34 cellular contexts compared by ENCODE assay signal in the genomic region with DNA sequence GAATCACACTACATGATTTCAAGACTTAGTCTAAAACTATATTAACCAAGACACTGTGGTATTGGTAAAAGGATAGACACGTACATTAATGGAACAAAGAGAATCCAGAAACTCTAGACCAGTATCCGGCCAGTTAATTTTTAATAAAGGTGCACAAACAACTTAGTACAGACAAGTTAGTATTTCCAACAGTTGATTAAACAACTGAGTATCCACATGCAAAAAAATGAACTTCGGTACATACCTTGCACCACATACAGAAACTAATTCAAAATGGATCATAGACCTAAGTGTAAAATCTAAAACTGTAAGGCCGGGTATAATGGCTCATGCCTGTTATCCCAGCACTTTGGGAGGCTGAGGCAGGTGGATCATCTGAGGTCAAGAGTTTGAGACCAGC.
"Had no signal": no experiment of that assay in that cellular context is flagged by ENCODE, and none has a peak within 500 bp of the region (broad histone marks: within the 10 kb centered on the region; RNA-seq: fewer than 3 reads in every experiment).

No MANE protein-coding gene starts in this region.

- H3K27ac ChIP-seq: KMS-11 had no signal

- H3K27me3 ChIP-seq: MG63 had no signal

- H3K4me2 ChIP-seq: KMS-11 had no signal

- H3K9ac ChIP-seq: KMS-11 had no signal

- H3K4me3 ChIP-seq: MG63 had no signal

- DNase-seq: Karpas-422, Kasumi-1, MG63, MM.1S, MV-4-11, NCI-H1048, NCI-H1092, NCI-H1092 treated with DMSO at 0.1 percent for 48 hours, NCI-H1105, NCI-H1105 treated with DMSO at 0.1 percent for 48 hours, NCI-H1417, NCI-H1417 treated with DMSO at 0.1 percent for 48 hours, NCI-H1436, NCI-H1436 treated with DMSO at 0.1 percent for 48 hours, NCI-H146, NCI-H1694, NCI-H1694 treated with DMSO at 0.1 percent for 48 hours, NCI-H187, NCI-H187 treated with DMSO at 0.1 percent for 48 hours, NCI-H1930, NCI-H2029, NCI-H2029 treated with DMSO at 0.1 percent for 48 hours, NCI-H2081, NCI-H2081 treated with DMSO at 0.1 percent for 48 hours, NCI-H2107, NCI-H2171, NCI-H2171 treated with DMSO at 0.1 percent for 48 hours, NCI-H2227 treated with DMSO at 0.1 percent for 48 hours, NCI-H226, NCI-H345, NCI-H446, NCI-H446 treated with DMSO at 0.1 percent for 48 hours, NCI-H510A had no signal
